1 cellular context compared by ENCODE assay signal in genomic region chr1:28648493-28649238, GRCh38.
TF ChIP-seq lines count a peak whose summit lies in the region.

RNU11 (plus strand) TSS chr1:28648600.

TF ChIP-seq in K562, 482 proteins besides CTCF, POLR2A, EP300 and RAD21 (continued from another document and continues in another):
- TF ChIP-seq CHD7 (IDR thresholded peaks at IDR 0.05; ENCODE audit: low read depth, low read length), result peak; percentile 37
- TF ChIP-seq ZNF354B (CRISPR knock-in tag; IDR thresholded peaks at IDR 0.05), result peak; percentile 91
- peak; percentile 87; the same call in 1 of the 2 replicates for TF ChIP-seq CREB3L1 (IDR thresholded peaks at IDR 0.05; ENCODE audit: borderline replicate concordance, low read depth)
- peak; percentile 100 for TF ChIP-seq POLR2B (IDR thresholded peaks at IDR 0.05; ENCODE audit: low read depth, partially characterized antibody)
- no peak for TF ChIP-seq ATF2 (CRISPR knock-in tag; IDR thresholded peaks at IDR 0.05)
- no peak for TF ChIP-seq CCNT2 (IDR thresholded peaks at IDR 0.05; ENCODE audit: borderline replicate concordance, extremely low read depth, insufficient read length, low read depth, low read length)
- no peak for TF ChIP-seq PCBP1 (IDR thresholded peaks at IDR 0.05; ENCODE audit: low read depth, low read length, poor library complexity, severe bottlenecking)
- peak; percentile 30 for TF ChIP-seq SAP30 (IDR thresholded peaks at IDR 0.05; ENCODE audit: borderline replicate concordance, insufficient read depth, low read depth, low read length, poor library complexity, severe bottlenecking)
- TF ChIP-seq KLF6 (CRISPR knock-in tag; IDR thresholded peaks at IDR 0.05; ENCODE audit: borderline replicate concordance), result peak; percentile 57; the same call in 1 of the 2 replicates
- TF ChIP-seq NR3C1 (CRISPR knock-in tag; IDR thresholded peaks at IDR 0.05), result no peak; the same call in 1 of the 2 replicates
- TF ChIP-seq HINFP (tag; conservative IDR thresholded peaks at IDR 0.05; ENCODE audit: low read depth), result peak; percentile 60; the same call in 1 of the 2 replicates
- TF ChIP-seq PHB2 (IDR thresholded peaks at IDR 0.05; ENCODE audit: low read depth), result peak; percentile 78; the same call in 1 of the 2 replicates
- TF ChIP-seq CBX8 (IDR thresholded peaks at IDR 0.05; ENCODE audit: borderline replicate concordance, extremely low read depth, low read depth, low read length, poor library complexity, severe bottlenecking), result no peak
- TF ChIP-seq HDAC3 (IDR thresholded peaks at IDR 0.05; ENCODE audit: borderline replicate concordance, partially characterized antibody), result peak; percentile 95
- TF ChIP-seq CBFB (CRISPR knock-in tag; IDR thresholded peaks at IDR 0.05), result no peak
- TF ChIP-seq DLX4 (CRISPR knock-in tag; IDR thresholded peaks at IDR 0.05), result peak; percentile 98
- TF ChIP-seq RBBP5 (IDR thresholded peaks at IDR 0.05; ENCODE audit: borderline replicate concordance, insufficient read depth, low read length, poor library complexity, severe bottlenecking), result peak; percentile 14
- TF ChIP-seq MTF1 (CRISPR knock-in tag; IDR thresholded peaks at IDR 0.05; ENCODE audit: borderline replicate concordance), result peak; percentile 87; the same call in 1 of the 2 replicates
- TF ChIP-seq ZNF699 (CRISPR knock-in tag; IDR thresholded peaks at IDR 0.05; ENCODE audit: insufficient replicate concordance), result no peak
- peak; percentile 70 for TF ChIP-seq TEAD2 (tag; IDR thresholded peaks at IDR 0.05)
- peak; percentile 70; the same call in 1 of the 2 replicates for TF ChIP-seq TFE3 (CRISPR knock-in tag; IDR thresholded peaks at IDR 0.05)
- peak; percentile 98 for TF ChIP-seq PHF21A (IDR thresholded peaks at IDR 0.05; ENCODE audit: borderline replicate concordance, low read depth)
- peak; percentile 93 for TF ChIP-seq CREB5 (CRISPR knock-in tag; IDR thresholded peaks at IDR 0.05)
- TF ChIP-seq USF2 (CRISPR knock-in tag; IDR thresholded peaks at IDR 0.05), result no peak
- TF ChIP-seq ZNF445 (CRISPR knock-in tag; IDR thresholded peaks at IDR 0.05; ENCODE audit: low read depth), result peak; percentile 99
- peak; percentile 98 for TF ChIP-seq MYNN (IDR thresholded peaks at IDR 0.05)
- no peak for TF ChIP-seq MYNN (CRISPR knock-in tag; IDR thresholded peaks at IDR 0.05)
- peak; percentile 100 for TF ChIP-seq CGGBP1 (CRISPR knock-in tag; IDR thresholded peaks at IDR 0.05)
- TF ChIP-seq XRCC4 (IDR thresholded peaks at IDR 0.05; ENCODE audit: extremely low read depth, insufficient read depth, insufficient read length), result peak; percentile 67
- TF ChIP-seq KAT7 (CRISPR knock-in tag; IDR thresholded peaks at IDR 0.05; ENCODE audit: borderline replicate concordance), result peak; percentile 100; the same call in 1 of the 2 replicates
- peak; percentile 74; the same call in 1 of the 2 replicates for TF ChIP-seq TRIM28 (IDR thresholded peaks at IDR 0.05)
- TF ChIP-seq USF1 (CRISPR knock-in tag; IDR thresholded peaks at IDR 0.05), result peak; percentile 34; the same call in 1 of the 2 replicates
- peak; percentile 99 for TF ChIP-seq HNRNPUL1 (IDR thresholded peaks at IDR 0.05; ENCODE audit: low read length)
- peak in 2 of 3 experiments; percentile 76 to 85 for TF ChIP-seq YY1 (IDR thresholded peaks at IDR 0.05; ENCODE audit: borderline replicate concordance in 1 of 3, control insufficient read depth in 1 of 3, extremely low read depth in 1 of 3, insufficient read depth in 3 of 3, insufficient read length in 1 of 3, insufficient replicate concordance in 2 of 3, low read depth in 1 of 3, low read length in 2 of 3)
- TF ChIP-seq ZNF668 (CRISPR knock-in tag; IDR thresholded peaks at IDR 0.05), result peak; percentile 83
- peak; percentile 82; the same call in 1 of the 2 replicates for TF ChIP-seq TCFL5 (CRISPR knock-in tag; conservative IDR thresholded peaks at IDR 0.05)
